10 cellular contexts compared by ENCODE assay signal in genomic region chr17:82107341-82107860, GRCh38. TPM values are rescaled to one million over a fixed set of nuclear protein-coding genes. Genes with fewer than 3 reads are reported as not detected.
DNase-seq lines count a peak whose midpoint lies in the region; ATAC-seq and TF ChIP-seq lines count a peak whose summit lies in the region.
"Had no signal": no experiment of that assay in that cellular context is flagged by ENCODE, and none has a peak within 500 bp of the region (broad histone marks: within the 10 kb centered on the region; RNA-seq: fewer than 3 reads in every experiment).

No MANE protein-coding gene starts in this region.

- no peak overlapping the region for H3K27ac Mint-ChIP-seq in activated CD4-positive, alpha-beta T cell treated with anti-CD3 and anti-CD28 coated beads, Interleukin-2, amount 10 ng/mL, durations not matched to agents 24 days and 14 days

- no peaks in the 10 kb centered on the region for H3K27me3 Mint-ChIP-seq in activated CD4-positive, alpha-beta T cell treated with anti-CD3 and anti-CD28 coated beads, Interleukin-2, amount 10 ng/mL, durations not matched to agents 24 days and 14 days

- 84 to 90% (median 88%) methylated on average over 17 to 24 of the region's 24 CpGs for WGBS in spleen, 5 donors

- TF ChIP-seq POLR2A in spleen (IDR thresholded peaks at IDR 0.05) = no peak

- H3K9me3 ChIP-seq in spleen = no peaks in the 10 kb centered on the region

- ATAC-seq in HG02970 (IDR thresholded peaks at IDR 0.05; ENCODE audit: low FRiP score, unreplicated experiment) = no peak

- DNase-seq in activated CD4-positive, alpha-beta T cell treated with anti-CD3 and anti-CD28 coated beads, Interleukin-2, amount 10 ng/mL, durations not matched to agents 24 days and 14 days = peak; percentile 61
- DNase-seq in activated CD4-positive, alpha-beta T cell treated with anti-CD3 and anti-CD28 coated beads for 1 hour = no peak
- DNase-seq in NCI-H69 (lab: John Stamatoyannopoulos, UW) = peak; percentile 70
- no peak for DNase-seq in epithelial cell of proximal tubule (ENCODE audit: low read depth)
- peak; percentile 74 for DNase-seq in spleen
- no peak for DNase-seq in hepatic stellate cell (ENCODE audit: low spot score)
- no peak for DNase-seq in HPDE6-E6E7 (ENCODE audit: extremely low spot score)
- DNase-seq: KG1 had no signal

- peaks cover 3% of the 10 kb centered on the region for H3K36me3 Mint-ChIP-seq in activated CD4-positive, alpha-beta T cell treated with anti-CD3 and anti-CD28 coated beads, Interleukin-2, amount 10 ng/mL, durations not matched to agents 24 days and 14 days (ENCODE audit: low read depth)

- H3K27me3 ChIP-seq in spleen (replicated peaks in 1 of 7) = no peaks in the 10 kb centered on the region

- peaks cover 17% of the 10 kb centered on the region for H3K4me1 Mint-ChIP-seq in activated CD4-positive, alpha-beta T cell treated with anti-CD3 and anti-CD28 coated beads, Interleukin-2, amount 10 ng/mL, durations not matched to agents 24 days and 14 days

- H3K4me3 ChIP-seq in epithelial cell of proximal tubule (ENCODE audit: low read depth, low read length) = no peak overlapping the region
- H3K4me3 ChIP-seq in spleen = peak overlapping the region in 1 of 8 donors; percentile 40

- H3K4me1 ChIP-seq in spleen = peaks cover 15 to 44% (median 29%) of the 10 kb centered on the region in 6 donors

- peak; percentile 40 for TF ChIP-seq CTCF in epithelial cell of proximal tubule (conservative IDR thresholded peaks at IDR 0.05; ENCODE audit: low read depth, low read length)
- TF ChIP-seq CTCF in spleen (IDR thresholded peaks at IDR 0.05 in 8 of 11, conservative IDR thresholded peaks at IDR 0.05 in 3 of 11) = peak in 3 of 11 experiments; percentile 16 to 46 (median 25)

- H3K4me3 Mint-ChIP-seq in activated CD4-positive, alpha-beta T cell treated with anti-CD3 and anti-CD28 coated beads, Interleukin-2, amount 10 ng/mL, durations not matched to agents 24 days and 14 days = no peak overlapping the region

- intact Hi-C loops in activated CD4-positive, alpha-beta T cell treated with anti-CD3 and anti-CD28 coated beads, Interleukin-2, amount 10 ng/mL, durations not matched to agents 24 days and 14 days (cut with micrococcal nuclease) = no loop called here
- intact Hi-C loops in spleen (cut with DNase I; ENCODE audit: low total_unique reads) = loop anchor here (10.0 kb wide), 1 partner anchor 63 kb away; no protein-coding TSS in a partner anchor

- no peaks in the 10 kb centered on the region for H3K9me3 Mint-ChIP-seq in activated CD4-positive, alpha-beta T cell treated with anti-CD3 and anti-CD28 coated beads, Interleukin-2, amount 10 ng/mL, durations not matched to agents 24 days and 14 days
- H3K9me3 Mint-ChIP-seq: activated T-helper 2 cell treated with anti-CD3 and anti-CD28 coated beads, Interferon-gamma antibody, Interleukin-2, Interleukin-4, amounts not matched to agents 10 μg/mL and 5 μg/mL and 100 μg/mL, durations not matched to agents 14 hours and 24 hours and 36 hours had no signal

- H3K36me3 ChIP-seq in spleen = peaks cover 0 to 9% (median 0%) of the 10 kb centered on the region in 6 donors

- H3K27ac ChIP-seq in spleen = peak overlapping the region in 4 of 8 donors; percentile 81 to 90 (median 88)

RNA-seq across cellular contexts. Expression of gene FASN, which starts 9.4 kb away (rescaled TPM):
- total RNA-seq in activated CD4-positive, alpha-beta T cell treated with anti-CD3 and anti-CD28 coated beads, Interleukin-2, amount 10 ng/mL, durations not matched to agents 24 days and 14 days = 428 and 452 TPM in 2 replicates
- total RNA-seq in epithelial cell of proximal tubule (94.7 and 224 TPM in 2 replicates), spleen (10 to 100 TPM; 20.6 to 45.2 (median 22.3) TPM)
- 10 to 100 TPM in 1 of 3 donors, 1 to 10 TPM in 2; 9.3 to 14.7 (median 9.3) TPM for polyA plus RNA-seq in spleen

RNA-seq across cellular contexts. Expression of gene DUS1L, which starts 41.8 kb away (rescaled TPM):
- total RNA-seq in activated CD4-positive, alpha-beta T cell treated with anti-CD3 and anti-CD28 coated beads, Interleukin-2, amount 10 ng/mL, durations not matched to agents 24 days and 14 days = 230 and 232 TPM in 2 replicates
- 126 and 154 TPM in 2 replicates for total RNA-seq in epithelial cell of proximal tubule
- total RNA-seq in spleen = 100 to 1,000 TPM in 3 of 7 donors, 10 to 100 TPM in 4; 76.4 to 114 (median 87.9) TPM
- polyA plus RNA-seq in spleen = 100 to 1,000 TPM; 130 to 174 (median 173) TPM

RNA-seq across cellular contexts. Expression of gene GPS1, which starts 55.7 kb away (rescaled TPM):
- total RNA-seq in activated CD4-positive, alpha-beta T cell treated with anti-CD3 and anti-CD28 coated beads, Interleukin-2, amount 10 ng/mL, durations not matched to agents 24 days and 14 days = 117 and 118 TPM in 2 replicates
- total RNA-seq in epithelial cell of proximal tubule = 105 and 200 TPM in 2 replicates
- total RNA-seq in spleen = 10 to 100 TPM; 61.5 to 77.2 (median 66.5) TPM
- 100 to 1,000 TPM in 1 of 3 donors, 10 to 100 TPM in 2; 69.5 to 109 (median 95.4) TPM for polyA plus RNA-seq in spleen

RNA-seq across cellular contexts. Expression of gene RFNG, which starts 55.8 kb away (rescaled TPM):
- 21.4 and 30.8 TPM in 2 replicates for total RNA-seq in activated CD4-positive, alpha-beta T cell treated with anti-CD3 and anti-CD28 coated beads, Interleukin-2, amount 10 ng/mL, durations not matched to agents 24 days and 14 days
- total RNA-seq in epithelial cell of proximal tubule (35.8 and 38.8 TPM in 2 replicates), spleen (10 to 100 TPM; 21.4 to 36.3 (median 26.0) TPM)
- polyA plus RNA-seq in spleen = 10 to 100 TPM; 24.5 to 42.3 (median 41.5) TPM

Comparison
In these comparisons a context has a peak if more than half of its experiments do, and no peak if none do; other contexts are left out.
1. DNase-seq: peak in activated CD4-positive, alpha-beta T cell treated with anti-CD3 and anti-CD28 coated beads, Interleukin-2, amount 10 ng/mL, durations not matched to agents 24 days and 14 days (single experiment), NCI-H69 (single experiment) and spleen (single experiment); none in activated CD4-positive, alpha-beta T cell treated with anti-CD3 and anti-CD28 coated beads for 1 hour (single experiment), epithelial cell of proximal tubule (single experiment), hepatic stellate cell (single experiment) and HPDE6-E6E7 (single experiment).